ENCODE assay signal across 8 cellular contexts in the genomic region with DNA sequence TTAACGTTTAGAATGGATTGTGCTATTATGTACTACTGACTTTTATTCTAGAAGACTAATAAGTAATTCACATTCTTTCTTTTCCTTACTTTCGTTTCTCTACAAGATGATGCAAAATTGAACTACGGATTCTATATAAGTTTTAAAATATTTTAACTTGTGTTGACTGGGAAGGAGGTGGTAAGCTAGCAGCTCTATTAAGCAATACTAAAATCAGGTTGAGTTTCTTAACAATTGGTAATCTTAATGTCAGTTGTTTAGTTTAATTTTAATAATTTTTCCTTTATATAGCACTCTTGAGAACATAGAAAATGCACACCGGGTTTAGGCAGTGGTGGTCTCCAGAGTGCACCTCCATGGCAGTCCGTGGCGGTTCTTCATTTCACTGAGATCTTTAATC. TPM values are rescaled to one million over a fixed set of nuclear protein-coding genes. Genes with fewer than 3 reads are reported as not detected.
A peak's percentile ranks its signal among the peaks of the same experiment; 100 is the strongest.
DNase-seq lines count a peak whose midpoint lies in the region; ATAC-seq, FAIRE-seq and TF ChIP-seq lines count a peak whose summit lies in the region.

No MANE protein-coding gene starts in this region.

- H3K27ac Mint-ChIP-seq in activated T-cell treated with anti-CD3 and anti-CD28 coated beads, Interleukin-2, amount 50 U/mL, for 24 hours: peak overlapping the region; percentile 94
- peak overlapping the region; percentile 87 to 99 for H3K27ac Mint-ChIP-seq in activated naive CD4-positive, alpha-beta T cell treated with anti-CD3 and anti-CD28 coated beads, Interleukin-2, amount 50 U/mL, for 72 hours

- peaks cover 7% of the 10 kb centered on the region for H3K4me1 ChIP-seq in keratinocyte (ENCODE audit: control insufficient read depth, extremely low read depth, insufficient read depth, low read length)

- H3K27me3 Mint-ChIP-seq in activated T-cell treated with anti-CD3 and anti-CD28 coated beads, Interleukin-2, amount 50 U/mL, for 24 hours: no peaks in the 10 kb centered on the region

- peak overlapping the region; percentile 90 to 94 (median 92) for H3K4me3 ChIP-seq in keratinocyte (ENCODE audit: control insufficient read depth in 2 of 3, extremely low read depth in 1 of 3, insufficient read depth in 2 of 3, low read depth in 1 of 3, low read length in 3 of 3)

- no peaks in the 10 kb centered on the region for H3K9me3 Mint-ChIP-seq in activated T-cell treated with anti-CD3 and anti-CD28 coated beads, Interleukin-2, amount 50 U/mL, for 24 hours
- H3K9me3 Mint-ChIP-seq in activated naive CD4-positive, alpha-beta T cell treated with anti-CD3 and anti-CD28 coated beads, Interleukin-2, amount 50 U/mL, for 72 hours: peaks cover 3 to 9% of the 10 kb centered on the region in 2 donors

- DNase-seq in activated T-cell treated with anti-CD3 and anti-CD28 coated beads, Interleukin-2, amount 50 U/mL, for 24 hours: no peak
- no peak for DNase-seq in activated T-cell treated with anti-CD3 and anti-CD28 coated beads, Interleukin-2, amount 50 U/mL, for 1 hour
- DNase-seq in activated naive CD4-positive, alpha-beta T cell treated with anti-CD3 and anti-CD28 coated beads, Interleukin-2, amount 50 U/mL, for 72 hours (ENCODE audit: low spot score in 2 of 2): no peak
- DNase-seq in keratinocyte (ENCODE audit: low read depth, low spot score) (no peak), superior temporal gyrus (ENCODE audit: extremely low spot score) (peak; percentile 12), NCI-H1092 (lab: John Stamatoyannopoulos, UW) (no peak), GM12891 (ENCODE audit: insufficient read length, low spot score) (no peak), NCI-H226 (no peak)

- no peak overlapping the region for H3K27ac ChIP-seq in keratinocyte (ENCODE audit: control insufficient read depth, insufficient read depth, low read length)

- no peak overlapping the region for H2AFZ ChIP-seq in keratinocyte (ENCODE audit: control insufficient read depth, low read length)

- no peaks in the 10 kb centered on the region for H3K9me1 ChIP-seq in keratinocyte (ENCODE audit: control insufficient read depth, extremely low read depth, insufficient read depth, low read length)

- no peak for ATAC-seq in activated naive CD4-positive, alpha-beta T cell treated with anti-CD3 and anti-CD28 coated beads, Interleukin-2, amount 50 U/mL, for 72 hours

- H3K9me3 ChIP-seq in keratinocyte (ENCODE audit: control insufficient read depth, low read depth, low read length): no peaks in the 10 kb centered on the region

- dilution Hi-C loops in keratinocyte (cut with MboI; ENCODE audit: extremely low pct_ligation_motif_present, low sequenced_read_pairs): no loop called here

- H3K4me1 Mint-ChIP-seq in activated T-cell treated with anti-CD3 and anti-CD28 coated beads, Interleukin-2, amount 50 U/mL, for 24 hours (ENCODE audit: low read depth): peaks cover 65% of the 10 kb centered on the region

- TF ChIP-seq POLR2A in GM12891 (IDR thresholded peaks at IDR 0.05; ENCODE audit: low read depth, low read length): no peak

- peak overlapping the region; percentile 93 for H3K4me2 ChIP-seq in keratinocyte (ENCODE audit: control insufficient read depth, extremely low read depth, insufficient read depth, low read depth, low read length)

- FAIRE-seq in keratinocyte (lab: Jason Lieb, UNC) (no peak), GM12891 (lab: Jason Lieb, UNC) (no peak)

- no peak for TF ChIP-seq CTCF in keratinocyte (optimal IDR thresholded peaks at IDR 0.05 in 1 of 3, IDR thresholded peaks at IDR 0.05 in 1 of 3, conservative IDR thresholded peaks at IDR 0.05 in 1 of 3; ENCODE audit: extremely low read depth in 1 of 3, insufficient read depth in 2 of 3, low read length in 3 of 3)

- H3K9ac ChIP-seq in keratinocyte (ENCODE audit: control insufficient read depth, extremely low read depth, insufficient read depth, low read length): peak overlapping the region; percentile 88

- no peaks in the 10 kb centered on the region for H3K36me3 ChIP-seq in keratinocyte (ENCODE audit: control insufficient read depth in 2 of 2, extremely low read depth in 1 of 2, insufficient read depth in 2 of 2, low read length in 2 of 2)

- H4K20me1 ChIP-seq in keratinocyte (ENCODE audit: control insufficient read depth, extremely low read depth, insufficient read depth, low read length): no peaks in the 10 kb centered on the region

- H3K36me3 Mint-ChIP-seq in activated T-cell treated with anti-CD3 and anti-CD28 coated beads, Interleukin-2, amount 50 U/mL, for 24 hours (ENCODE audit: low read depth): peaks cover 8% of the 10 kb centered on the region
- H3K36me3 Mint-ChIP-seq in activated naive CD4-positive, alpha-beta T cell treated with anti-CD3 and anti-CD28 coated beads, Interleukin-2, amount 50 U/mL, for 72 hours: peaks cover 5% of the 10 kb centered on the region in 2 donors

- H3K27me3 ChIP-seq in keratinocyte (ENCODE audit: control insufficient read depth, extremely low read depth, insufficient read depth, low read length): no peaks in the 10 kb centered on the region

- H3K4me3 Mint-ChIP-seq in activated T-cell treated with anti-CD3 and anti-CD28 coated beads, Interleukin-2, amount 50 U/mL, for 24 hours: peak overlapping the region; percentile 94

- H3K79me2 ChIP-seq in keratinocyte (ENCODE audit: control insufficient read depth, insufficient read depth, low read length): peaks cover 57% of the 10 kb centered on the region

TF ChIP-seq in GM12891, 5 proteins besides CTCF, POLR2A, EP300 and RAD21:
- no peak for TF ChIP-seq SPI1 (IDR thresholded peaks at IDR 0.05; ENCODE audit: low read depth, low read length)
- TF ChIP-seq TAF1 (IDR thresholded peaks at IDR 0.05; ENCODE audit: low read depth, low read length): no peak
- no peak for TF ChIP-seq PAX5 (IDR thresholded peaks at IDR 0.05; ENCODE audit: insufficient read depth, low read length, severe bottlenecking)
- TF ChIP-seq POU2F2 (IDR thresholded peaks at IDR 0.05; ENCODE audit: low read depth, low read length): no peak
- no peak for TF ChIP-seq POLR2AphosphoS5 (IDR thresholded peaks at IDR 0.05; ENCODE audit: low read depth, low read length)

RNA-seq across cellular contexts. Expression of a gene that starts 1.3 kb away (rescaled TPM):
- 10 to 100 TPM in 1 of 2 donors, 1 to 10 TPM in 1; 6.0 to 15.6 TPM for total RNA-seq in activated naive CD4-positive, alpha-beta T cell treated with anti-CD3 and anti-CD28 coated beads, Interleukin-2, amount 50 U/mL, for 72 hours
- 6.8 to 11.1 TPM (median 8.3 TPM) in 3 replicates for polyA plus RNA-seq in keratinocyte
- polyA plus RNA-seq in keratinocyte (2011; ENCODE audit: low read depth): 7.2 TPM
- polyA plus RNA-seq in keratinocyte (2011; cell fraction: cytosol; rRNA removed): 4.8 and 9.1 TPM in 2 replicates
- 8.8 and 10.6 TPM in 2 replicates for polyA plus RNA-seq in keratinocyte (2011; cell fraction: nucleus; rRNA removed)
- polyA plus RNA-seq in keratinocyte (2012; ENCODE audit: low replicate concordance): 5.8 and 7.5 TPM in 2 replicates
- polyA minus RNA-seq in keratinocyte: 6.2 to 17.9 TPM (median 11.2 TPM) in 3 replicates
- polyA minus RNA-seq in keratinocyte (2011; cell fraction: cytosol; rRNA and poly(A)+ RNA removed): 7.3 TPM
- 7.5 and 12.9 TPM in 2 replicates for polyA minus RNA-seq in keratinocyte (2011; cell fraction: nucleus; rRNA and poly(A)+ RNA removed)
- 3.1 TPM for polyA plus RNA-seq in GM12891 (2012; ENCODE audit: low read depth, missing spikeins)
